ENCODE assay signal across 12 cellular contexts in the genomic region with DNA sequence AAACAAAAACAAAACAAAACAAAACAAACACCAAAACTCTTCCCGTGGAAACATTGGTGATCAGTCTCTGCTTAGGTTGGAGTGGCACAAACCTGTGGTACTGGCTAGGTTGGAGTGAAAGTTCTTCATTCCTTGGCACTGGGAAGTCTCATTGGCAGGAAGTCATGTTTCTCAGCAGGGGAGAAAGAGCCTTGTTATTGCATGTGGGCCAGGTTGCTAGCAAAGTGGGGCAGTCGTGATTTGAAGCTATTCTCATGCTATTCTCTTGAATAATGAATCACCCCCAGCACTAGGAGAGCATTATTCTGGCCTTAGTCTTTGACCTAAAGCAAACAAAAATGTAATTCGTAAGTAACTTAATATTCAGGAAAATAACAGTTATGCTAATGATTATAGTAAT. TPM values are rescaled to one million over a fixed set of nuclear protein-coding genes. Genes with fewer than 3 reads are reported as not detected.
DNase-seq lines count a peak whose midpoint lies in the region; ATAC-seq and TF ChIP-seq lines count a peak whose summit lies in the region.
"Had no signal": no experiment of that assay in that cellular context is flagged by ENCODE, and none has a peak within 500 bp of the region (broad histone marks: within the 10 kb centered on the region; RNA-seq: fewer than 3 reads in every experiment).

No MANE protein-coding gene starts in this region.

- intact Hi-C loops in Right ventricle myocardium superior (cut with DNase I), result no loop called here
- intact Hi-C loops in left cardiac atrium (cut with DNase I), result no loop called here
- intact Hi-C loops in sciatic nerve (cut with DNase I), result no loop called here

- no peak for TF ChIP-seq CTCF in astrocyte of the cerebellum (IDR thresholded peaks at IDR 0.05; ENCODE audit: low read depth, low read length, missing control alignments)

- no peak overlapping the region for H3K9ac ChIP-seq in iPS-18a (ENCODE audit: low read length)

- no peaks in the 10 kb centered on the region for H3K27me3 ChIP-seq in iPS-18a (ENCODE audit: control insufficient read depth, insufficient read depth, low read length)

- H3K36me3 ChIP-seq in iPS-18a (ENCODE audit: control insufficient read depth, low read depth, low read length), result no peaks in the 10 kb centered on the region

- in situ Hi-C loops in astrocyte of the cerebellum (cut with HindIII; ENCODE audit: low sequenced_read_pairs), result no loop called here

- no peak for DNase-seq in Right ventricle myocardium superior
- DNase-seq in left cardiac atrium, result no peak
- DNase-seq in astrocyte of the cerebellum (ENCODE audit: low read depth), result peak; percentile 93
- no peak for DNase-seq in sciatic nerve (ENCODE audit: low spot score)
- no peak for DNase-seq in activated T-cell treated with anti-CD3 and anti-CD28 coated beads, Interleukin-2, amount 50 U/mL, for 48 hours
- DNase-seq in NCI-H1436 treated with DMSO at 0.1 percent for 48 hours (lab: John Stamatoyannopoulos, UW), result no peak
- DNase-seq: activated CD8-positive, alpha-beta T cell treated with anti-CD3 and anti-CD28 coated beads, Interleukin-2, amount 10 ng/mL, durations not matched to agents 7 days and 5 days; stimulated activated naive B cell treated with anti-CD40 and anti-IgM and Interleukin-4, amounts not matched to agents 10 μg/mL and 1 μg/mL and 100 μg/mL, for 72 hours; SW 1271 had no signal

- no peak overlapping the region for H3K4me3 ChIP-seq in astrocyte of the cerebellum (ENCODE audit: low read depth, low read length)
- H3K4me3 ChIP-seq in iPS-18a (ENCODE audit: low read length), result peak overlapping the region; percentile 7

- H3K4me1 ChIP-seq in iPS-18a (ENCODE audit: control insufficient read depth, low read depth, low read length), result peaks cover 24% of the 10 kb centered on the region

- no peaks in the 10 kb centered on the region for H3K9me3 ChIP-seq in iPS-18a (ENCODE audit: control insufficient read depth, low read depth, low read length)

- peak overlapping the region; percentile 10 for H3K27ac ChIP-seq in iPS-18a (ENCODE audit: low read length)

- peak; percentile 84 for ATAC-seq in Right ventricle myocardium superior (ENCODE audit: poor library complexity)
- ATAC-seq in left cardiac atrium, result no peak
- ATAC-seq in sciatic nerve, result no peak
- no peak for ATAC-seq in HG03432 (IDR thresholded peaks at IDR 0.05; ENCODE audit: unreplicated experiment)
- ATAC-seq: activated CD8-positive, alpha-beta T cell treated with anti-CD3 and anti-CD28 coated beads, Interleukin-2, amount 10 ng/mL, durations not matched to agents 7 days and 5 days; stimulated activated naive B cell treated with anti-CD40 and anti-IgM and Interleukin-4, amounts not matched to agents 10 μg/mL and 1 μg/mL and 100 μg/mL, for 72 hours had no signal

RNA-seq across cellular contexts. Expression of gene B4GALNT2, which starts 24.3 kb away (rescaled TPM):
- total RNA-seq in Right ventricle myocardium superior (not detected), left cardiac atrium (under 1 TPM in 1 of 2 donors, not detected in 1; 0.03 TPM), sciatic nerve (0.13 TPM)
- total RNA-seq: activated CD8-positive, alpha-beta T cell treated with anti-CD3 and anti-CD28 coated beads, Interleukin-2, amount 10 ng/mL, durations not matched to agents 7 days and 5 days; frontal cortex had no signal
